In the genomic region with DNA sequence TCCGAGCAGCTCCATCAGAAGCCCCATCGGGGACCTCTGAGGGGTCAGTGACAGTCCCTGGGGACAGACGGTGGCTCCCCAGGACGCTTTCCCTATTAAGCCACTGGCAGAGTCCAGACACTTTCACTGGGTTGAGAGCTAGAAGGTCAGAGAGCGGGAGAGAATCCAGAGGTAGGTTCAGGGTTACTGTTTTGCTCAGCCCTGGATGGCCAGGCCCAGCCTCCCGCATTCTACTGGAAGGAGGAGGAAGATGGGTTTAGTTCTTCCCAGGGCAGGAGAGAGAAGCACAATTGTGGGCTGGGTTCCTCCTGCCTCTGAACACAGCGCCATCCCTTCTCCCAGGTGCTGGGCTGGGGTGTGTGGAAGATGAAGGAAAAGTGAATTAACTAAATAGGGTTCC, we compare ENCODE assay signal across 16 cellular contexts.
DNase-seq lines count a peak whose midpoint lies in the region; ATAC-seq, FAIRE-seq and TF ChIP-seq lines count a peak whose summit lies in the region.
"Had no signal": no experiment of that assay in that cellular context is flagged by ENCODE, and none has a peak within 500 bp of the region (broad histone marks: within the 10 kb centered on the region; RNA-seq: fewer than 3 reads in every experiment).

No MANE protein-coding gene starts in this region.

- H3K4me1 ChIP-seq in Caco-2 (peaks cover 17% of the 10 kb centered on the region), small intestine (ENCODE audit: control insufficient read depth in 2 of 2, insufficient read depth in 1 of 2, low read depth in 1 of 2, low read length in 1 of 2) (peaks cover 0 to 2% of the 10 kb centered on the region in 2 donors)
- H3K4me1 ChIP-seq: HAP-1 had no signal

- no peak overlapping the region for H3K4me3 ChIP-seq in Caco-2 (ENCODE audit: low read depth, low read length)
- H3K4me3 ChIP-seq in small intestine (ENCODE audit: low read depth in 1 of 2, low read length in 2 of 2): peak overlapping the region in 1 of 2 donors; percentile 12
- H3K4me3 ChIP-seq: HAP-1 had no signal

- no peak for TF ChIP-seq CTCF in Caco-2 (IDR thresholded peaks at IDR 0.05; ENCODE audit: insufficient read depth in 1 of 2, low read depth in 1 of 2, low read length in 1 of 2, severe bottlenecking in 1 of 2, unreplicated experiment in 1 of 2)

- CTCF ChIA-PET in Caco-2 (lab: Charles Lee): no interaction called here

- POLR2A ChIA-PET in Caco-2 (lab: Charles Lee): interaction anchor here (0.6 kb wide), 1 partner anchor 20 kb away, joined by 4 read pairs; no protein-coding TSS in a partner anchor

- no peaks in the 10 kb centered on the region for H3K27me3 Mint-ChIP-seq in Caco-2 (ENCODE audit: insufficient read depth, unreplicated experiment)

- H3K36me3 Mint-ChIP-seq in Caco-2 (ENCODE audit: insufficient read depth, unreplicated experiment): peaks cover 5% of the 10 kb centered on the region
- H3K36me3 Mint-ChIP-seq: CD4-positive, CD25-positive, alpha-beta regulatory T cell had no signal

- H3K27ac Mint-ChIP-seq in Caco-2 (ENCODE audit: unreplicated experiment): peak overlapping the region; percentile 72
- H3K27ac Mint-ChIP-seq: CD4-positive, CD25-positive, alpha-beta regulatory T cell had no signal

- H3K27me3 ChIP-seq in Caco-2 (replicated peaks; ENCODE audit: control insufficient read depth, insufficient read depth, low read length): no peaks in the 10 kb centered on the region
- H3K27me3 ChIP-seq in small intestine (ENCODE audit: control insufficient read depth in 2 of 2, insufficient read depth in 2 of 2, low read length in 2 of 2): peaks cover 0 to 2% of the 10 kb centered on the region in 2 donors

- H3K27ac ChIP-seq in small intestine (ENCODE audit: low read depth in 1 of 2, low read length in 1 of 2): peak overlapping the region; percentile 77 to 96

- H3K36me3 ChIP-seq in Caco-2 (ENCODE audit: control insufficient read depth, insufficient read depth, low read length) (no peaks in the 10 kb centered on the region), small intestine (ENCODE audit: control insufficient read depth in 2 of 2, insufficient read depth in 2 of 2, low read length in 2 of 2) (no peaks in the 10 kb centered on the region)
- H3K36me3 ChIP-seq: HAP-1 had no signal

- BruUV-seq in Caco-2 (replicated peaks; lab: Mats Ljungman, UMichigan): TSS peak; percentile 18

- no peaks in the 10 kb centered on the region for H3K9me3 Mint-ChIP-seq in Caco-2 (ENCODE audit: unreplicated experiment)

- H3K4me3 Mint-ChIP-seq in Caco-2 (ENCODE audit: unreplicated experiment): peak overlapping the region; percentile 72
- H3K4me3 Mint-ChIP-seq: CD4-positive, CD25-positive, alpha-beta regulatory T cell had no signal

- FAIRE-seq in small intestine (lab: Jason Lieb, UNC): no peak

- DNase-seq in Caco-2 (no peak), NCI-H69 (lab: John Stamatoyannopoulos, UW) (peak; percentile 44), small intestine (peak; percentile 28), T1000 (lab: John Stamatoyannopoulos, UW) (no peak), NCI-H146 treated with DMSO at 0.1 percent for 48 hours (lab: John Stamatoyannopoulos, UW; ENCODE audit: unreplicated experiment) (no peak), DMS79 treated with DMSO at 0.1 percent for 48 hours (lab: John Stamatoyannopoulos, UW) (no peak)
- DNase-seq: ACHN; AML-193; CD4-positive, CD25-positive, alpha-beta regulatory T cell; DMS79; NCI-H1105; NCI-H2171; SHP77 treated with DMSO at 0.1 percent for 48 hours had no signal

- peak; percentile 12 for ATAC-seq in esophagus mucosa
- ATAC-seq: SK-N-SH treated with all-trans-retinoic acid at 6 μM for 48 hours had no signal

- H3K9me3 ChIP-seq in Caco-2 (peaks cover 12% of the 10 kb centered on the region), small intestine (ENCODE audit: control insufficient read depth, low read depth) (no peaks in the 10 kb centered on the region)
- H3K9me3 ChIP-seq: HAP-1 had no signal

- no peaks in the 10 kb centered on the region for H3K4me1 Mint-ChIP-seq in Caco-2 (ENCODE audit: low read depth, unreplicated experiment)

- intact Hi-C loops in Caco-2 (cut with micrococcal nuclease; ENCODE audit: unreplicated experiment): loop anchor here (1.0 to 2.0 kb wide), 2 partner anchors 24 to 47 kb away; no protein-coding TSS in a partner anchor

- 67 to 85% (median 81%) methylated on average over 7 of the region's 7 CpGs for WGBS in small intestine, 3 donors

Comparison
In these comparisons a context has a peak if more than half of its experiments do, and no peak if none do; other contexts are left out.
1. DNase-seq: peak in NCI-H69 (single experiment) and small intestine (single experiment); none in Caco-2 (0 of 2), T1000 (single experiment), NCI-H146 treated with DMSO at 0.1 percent for 48 hours (single experiment) and DMS79 treated with DMSO at 0.1 percent for 48 hours (single experiment).